In the genomic region with DNA sequence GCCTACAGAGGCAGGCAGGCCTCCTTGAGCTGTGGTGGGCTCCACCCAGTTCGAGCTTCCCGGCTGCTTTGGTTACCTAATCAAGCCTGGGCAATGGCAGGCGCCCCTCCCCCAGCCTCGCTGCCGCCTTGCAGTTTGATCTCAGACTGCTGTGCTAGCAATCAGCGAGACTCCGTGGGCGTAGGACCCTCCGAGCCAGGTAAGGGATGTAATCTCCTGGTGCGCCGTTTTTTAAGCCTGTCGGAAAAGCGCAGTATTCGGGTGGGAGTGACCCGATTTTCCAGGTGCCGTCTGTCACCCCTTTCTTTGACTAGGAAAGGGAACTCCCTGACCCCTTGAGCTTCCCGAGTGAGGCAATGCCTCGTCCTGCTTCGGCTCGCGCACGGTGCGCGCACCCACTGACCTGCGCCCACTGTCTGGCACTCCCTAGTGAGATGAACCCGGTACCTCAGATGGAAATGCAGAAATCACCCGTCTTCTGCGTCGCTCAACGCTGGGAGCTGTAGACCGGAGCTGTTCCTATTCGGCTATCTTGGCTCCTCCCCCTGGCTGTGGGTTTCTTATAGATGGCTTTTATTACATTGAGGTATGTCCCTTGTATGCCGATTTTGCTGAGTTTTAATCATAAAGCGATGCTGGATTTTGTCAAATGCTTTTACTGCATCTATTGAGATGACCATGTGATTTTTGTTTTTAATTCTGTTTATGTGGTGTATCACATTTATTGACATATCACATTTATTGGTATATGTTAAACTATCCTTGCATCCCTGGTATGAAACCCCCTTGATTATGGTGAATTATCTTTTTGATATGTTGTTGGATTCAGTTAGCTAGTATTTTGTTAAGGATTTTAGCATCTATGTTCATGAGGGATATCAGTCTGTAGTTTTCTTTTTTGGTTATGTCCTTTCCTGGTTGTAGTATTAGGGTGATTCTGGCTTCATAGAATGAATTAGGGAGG, we compare ENCODE assay signal across 8 cellular contexts. TPM values are rescaled to one million over a fixed set of nuclear protein-coding genes. Genes with fewer than 3 reads are reported as not detected.
DNase-seq lines count a peak whose midpoint lies in the region; ATAC-seq and TF ChIP-seq lines count a peak whose summit lies in the region.
"Not testable (repeated sequence)": the region's sequence is repeated elsewhere in the genome, so short reads cannot be mapped to it uniquely, and the experiment has no call there.

No MANE protein-coding gene starts in this region.

- not testable (repeated sequence) for H3K9me3 ChIP-seq in endocrine pancreas (ENCODE audit: control insufficient read depth, low read length); gastrocnemius medialis
- H3K9me3 ChIP-seq in tibial artery = peaks cover 3 to 39% (median 16%) of the 10 kb centered on the region in 3 donors

- in situ Hi-C loops in gastrocnemius medialis (cut with MboI; ENCODE audit: low sequenced_read_pairs in 4 of 4) = not testable (repeated sequence)

- H3K4me1 ChIP-seq in endocrine pancreas (ENCODE audit: control insufficient read depth, insufficient read depth, low read length); gastrocnemius medialis; tibial artery: not testable (repeated sequence)

- H3K27ac ChIP-seq in gastrocnemius medialis = peak overlapping the region in 1 of 4 donors; percentile 54
- not testable (repeated sequence) for H3K27ac ChIP-seq in tibial artery

- peak; percentile 53 for ATAC-seq in left colon
- not testable (repeated sequence) for ATAC-seq in gastrocnemius medialis

- DNase-seq in GM12865 (ENCODE audit: low read depth) (peak; percentile 63), NCI-H2171 treated with DMSO at 0.1 percent for 48 hours (lab: John Stamatoyannopoulos, UW) (peak; percentile 64), T-helper 2 cell (peak in 4 of 5 experiments; percentile 28 to 84 (median 56)), left colon (peak in 1 of 2 donors; percentile 68)
- DNase-seq in activated effector memory CD4-positive, alpha-beta T cell treated with anti-CD3 and anti-CD28 coated beads, Interleukin-2, amount 50 U/mL, for 16 hours = peak; percentile 84
- not testable (repeated sequence) for DNase-seq in gastrocnemius medialis, tibial artery

- peak overlapping the region; percentile 41 for H3K4me3 ChIP-seq in GM12865 (ENCODE audit: low read depth, low read length)
- peak overlapping the region; percentile 57 for H3K4me3 ChIP-seq in endocrine pancreas (ENCODE audit: control insufficient read depth, insufficient read depth, low read length)
- peak overlapping the region; percentile 31 to 52 (median 39) for H3K4me3 ChIP-seq in gastrocnemius medialis
- peak overlapping the region; percentile 14 to 16 for H3K4me3 ChIP-seq in tibial artery

- not testable (repeated sequence) for H3K27me3 ChIP-seq in endocrine pancreas (ENCODE audit: control insufficient read depth, insufficient read depth, low read length); gastrocnemius medialis; tibial artery

- H3K36me3 ChIP-seq in endocrine pancreas (ENCODE audit: control insufficient read depth, insufficient read depth, low read length); tibial artery: not testable (repeated sequence)
- H3K36me3 ChIP-seq in gastrocnemius medialis = peaks cover 0 to 12% of the 10 kb centered on the region in 2 donors

- not testable (repeated sequence) for TF ChIP-seq CTCF in GM12865 (IDR thresholded peaks at IDR 0.05; ENCODE audit: insufficient read depth, low read depth, low read length, missing control alignments); gastrocnemius medialis (IDR thresholded peaks at IDR 0.05 in 4 of 5, conservative IDR thresholded peaks at IDR 0.05 in 1 of 5); tibial artery (IDR thresholded peaks at IDR 0.05)

- TF ChIP-seq POLR2A in gastrocnemius medialis (IDR thresholded peaks at IDR 0.05) = peak in 1 of 2 donors; percentile 18

- intact Hi-C loops in left colon (cut with DNase I, micrococcal nuclease); gastrocnemius medialis (cut with DNase I; ENCODE audit: low total_unique reads); tibial artery (cut with DNase I; ENCODE audit: low total_unique reads): not testable (repeated sequence)

- H3K9ac ChIP-seq in endocrine pancreas (ENCODE audit: control insufficient read depth, insufficient read depth, low read length) = not testable (repeated sequence)

RNA-seq across cellular contexts. Expression of a gene that starts 43.4 kb away (rescaled TPM):
- 10 to 100 TPM; 78.3 to 95.3 TPM for total RNA-seq in left colon
- total RNA-seq in gastrocnemius medialis = 100 to 1,000 TPM in 2 of 4 donors, 10 to 100 TPM in 2; 79.1 to 182 (median 92.0) TPM
